In genomic region chr2:37090019-37090477, GRCh38 we compare ENCODE assay signal across 10 cellular contexts. TPM values are rescaled to one million over a fixed set of nuclear protein-coding genes. Genes with fewer than 3 reads are reported as not detected.
DNase-seq lines count a peak whose midpoint lies in the region; ATAC-seq, FAIRE-seq and TF ChIP-seq lines count a peak whose summit lies in the region.
"Had no signal": no experiment of that assay in that cellular context is flagged by ENCODE, and none has a peak within 500 bp of the region (broad histone marks: within the 10 kb centered on the region; RNA-seq: fewer than 3 reads in every experiment).

No MANE protein-coding gene starts in this region.

- FAIRE-seq in small intestine (lab: Jason Lieb, UNC): no peak
- FAIRE-seq: endometrium, RCC 7860 had no signal

- in situ Hi-C loops in GM13977 (cut with MboI; ENCODE audit: low pct_unique_long_range_greater_than_20kb, low sequenced_read_pairs, unreplicated experiment): no loop called here

- H3K36me3 ChIP-seq in adrenal gland (replicated peaks in 1 of 2) (peaks cover 0 to 34% of the 10 kb centered on the region in 2 donors), small intestine (ENCODE audit: control insufficient read depth in 2 of 2, insufficient read depth in 2 of 2, low read length in 2 of 2) (peaks cover 7 to 9% of the 10 kb centered on the region in 2 donors)

- H3K9me3 ChIP-seq in adrenal gland (replicated peaks in 1 of 3): no peaks in the 10 kb centered on the region
- no peaks in the 10 kb centered on the region for H3K9me3 ChIP-seq in small intestine (ENCODE audit: control insufficient read depth, low read depth)

- peak; percentile 47 for DNase-seq in GM13977 (ENCODE audit: low spot score)
- DNase-seq in GM20000 (ENCODE audit: low spot score): peak; percentile 58
- DNase-seq in NB4 (ENCODE audit: low read depth): peak; percentile 14
- DNase-seq in adrenal gland: no peak
- DNase-seq in NCI-H2196 (lab: John Stamatoyannopoulos, UW; ENCODE audit: unreplicated experiment): no peak
- DNase-seq in NCI-H2171 treated with DMSO at 0.1 percent for 48 hours (lab: John Stamatoyannopoulos, UW): no peak
- no peak for DNase-seq in small intestine

- H3K4me3 ChIP-seq in NB4 (ENCODE audit: low read depth, low read length): no peak overlapping the region
- H3K4me3 ChIP-seq in adrenal gland: no peak overlapping the region
- no peak overlapping the region for H3K4me3 ChIP-seq in small intestine (ENCODE audit: low read depth in 1 of 2, low read length in 2 of 2)

- H3K27me3 ChIP-seq in adrenal gland (no peaks in the 10 kb centered on the region), small intestine (ENCODE audit: control insufficient read depth in 2 of 2, insufficient read depth in 2 of 2, low read length in 2 of 2) (no peaks in the 10 kb centered on the region)

- 75 to 92% (median 80%) methylated on average over 4 of the region's 4 CpGs for WGBS in adrenal gland, 4 donors
- WGBS in small intestine, 3 donors: 73 to 89% (median 81%) methylated on average over 4 of the region's 4 CpGs

- TF ChIP-seq POLR2A in NB4 (IDR thresholded peaks at IDR 0.05; ENCODE audit: extremely low read depth, insufficient read length) (no peak), adrenal gland (IDR thresholded peaks at IDR 0.05) (no peak)

- no peak for TF ChIP-seq CTCF in GM13977 (IDR thresholded peaks at IDR 0.05; ENCODE audit: extremely low read depth, insufficient read depth, missing control alignments)
- TF ChIP-seq CTCF in GM20000 (IDR thresholded peaks at IDR 0.05; ENCODE audit: extremely low read depth, missing control alignments): no peak
- no peak for TF ChIP-seq CTCF in NB4 (IDR thresholded peaks at IDR 0.05; ENCODE audit: low read depth, low read length)
- TF ChIP-seq CTCF in adrenal gland (IDR thresholded peaks at IDR 0.05): no peak

- peak; percentile 66 for ATAC-seq in HG03039 (IDR thresholded peaks at IDR 0.05; ENCODE audit: unreplicated experiment)

- H3K27ac ChIP-seq in adrenal gland (no peak overlapping the region), small intestine (ENCODE audit: low read depth in 1 of 2, low read length in 1 of 2) (no peak overlapping the region)

- H3K4me1 ChIP-seq in adrenal gland (replicated peaks in 1 of 2) (peaks cover 8 to 12% of the 10 kb centered on the region in 2 donors), small intestine (ENCODE audit: control insufficient read depth in 2 of 2, insufficient read depth in 1 of 2, low read depth in 1 of 2, low read length in 1 of 2) (no peaks in the 10 kb centered on the region)

- intact Hi-C loops in adrenal gland (cut with DNase I): no loop called here

RNA-seq across cellular contexts. Expression of gene GPATCH11, which starts 5.7 kb away (rescaled TPM):
- total RNA-seq in adrenal gland: 10 to 100 TPM in 3 of 8 donors, 1 to 10 TPM in 5; 7.6 to 12.7 (median 9.4) TPM
- polyA plus RNA-seq in adrenal gland (10 to 100 TPM in 1 of 3 donors, 1 to 10 TPM in 2; 5.6 to 19.0 (median 6.8) TPM), small intestine (1 to 10 TPM; 3.1 to 6.0 (median 5.7) TPM)

RNA-seq across cellular contexts. Expression of gene HEATR5B, which starts 5.9 kb away (rescaled TPM):
- 10 to 100 TPM; 17.5 to 34.3 (median 21.7) TPM for total RNA-seq in adrenal gland
- polyA plus RNA-seq in adrenal gland (10 to 100 TPM in 2 of 3 donors, 1 to 10 TPM in 1; 7.4 to 15.4 (median 12.3) TPM), small intestine (10 to 100 TPM in 1 of 3 donors, 1 to 10 TPM in 2; 6.2 to 13.0 (median 8.1) TPM)

Comparison
In these comparisons a context has a peak if more than half of its experiments do, and no peak if none do; other contexts are left out.
1. DNase-seq: peak in GM13977 (single experiment), GM20000 (single experiment) and NB4 (single experiment); none in adrenal gland (0 of 7), NCI-H2196 (single experiment), NCI-H2171 treated with DMSO at 0.1 percent for 48 hours (single experiment) and small intestine (single experiment).